8 cellular contexts compared by ENCODE assay signal in the genomic region with DNA sequence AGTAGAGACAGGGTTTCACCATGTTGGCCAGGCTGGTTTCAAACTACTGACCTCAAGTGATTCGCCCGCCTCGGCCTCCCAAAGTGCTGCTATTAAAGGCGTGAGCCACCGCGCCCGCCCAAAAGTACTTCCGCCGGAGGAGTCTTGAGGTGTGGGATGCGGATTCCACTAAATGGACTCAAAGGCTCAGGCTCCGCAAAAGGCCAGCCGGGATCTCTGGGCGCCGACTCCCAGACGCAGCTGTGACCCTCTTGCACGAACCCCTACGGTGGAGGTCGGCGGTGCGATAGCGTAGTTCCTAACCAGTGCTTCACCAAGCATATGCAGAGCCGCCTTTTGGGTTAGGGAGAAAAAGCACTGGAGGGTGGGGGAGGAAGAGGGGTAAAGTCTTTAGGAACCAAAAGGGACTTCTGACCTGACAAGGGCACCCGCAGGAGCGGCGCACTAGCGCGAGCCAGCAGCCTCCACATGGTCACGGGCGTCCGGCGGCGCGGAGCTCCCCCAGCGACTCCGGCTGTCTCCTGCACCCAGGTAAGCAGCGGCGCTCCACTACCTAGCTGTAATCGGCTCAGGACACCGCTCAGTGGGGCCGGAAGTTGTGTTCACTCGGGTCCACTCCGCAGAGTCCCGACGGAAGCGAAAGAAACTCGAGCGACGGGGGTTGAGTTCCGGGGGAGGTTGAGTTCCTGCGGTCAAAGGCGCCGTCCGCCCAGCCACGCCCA. TPM values are rescaled to one million over a fixed set of nuclear protein-coding genes. Genes with fewer than 3 reads are reported as not detected.
DNase-seq lines count a peak whose midpoint lies in the region; TF ChIP-seq lines count a peak whose summit lies in the region.

Gene MRPL16, minus strand, starts transcription at position 590 of the 722 bp plus-strand sequence. Its CDS starts 120 bp downstream, at position 470.

- H3K27me3 Mint-ChIP-seq in activated naive CD4-positive, alpha-beta T cell treated with anti-CD3 and anti-CD28 coated beads for 36 hours (ENCODE audit: low read depth), result no peaks in the 10 kb centered on the region

- peak within 1 kb of the TSS; percentile 82 for H3K27ac Mint-ChIP-seq in activated naive CD4-positive, alpha-beta T cell treated with anti-CD3 and anti-CD28 coated beads for 36 hours

- peak within 1 kb of the TSS; percentile 87 for H3K4me3 Mint-ChIP-seq in activated naive CD4-positive, alpha-beta T cell treated with anti-CD3 and anti-CD28 coated beads for 36 hours

- peak; percentile 93 for DNase-seq in GM06990 (ENCODE audit: extremely low read depth, insufficient read length)
- DNase-seq in HFF-Myc (ENCODE audit: extremely low read depth, low read depth), result peak; percentile 58
- peak; percentile 82 for DNase-seq in MV-4-11 (lab: John Stamatoyannopoulos, UW)
- peak; percentile 83 for DNase-seq in SK-MEL-5 (ENCODE audit: low read depth, low spot score)
- peak; percentile 92 for DNase-seq in activated naive CD4-positive, alpha-beta T cell treated with anti-CD3 and anti-CD28 coated beads for 36 hours
- DNase-seq in globus pallidus (ENCODE audit: low spot score), result peak; percentile 75
- peak; percentile 77 for DNase-seq in occipital lobe (lab: John Stamatoyannopoulos, UW)

- in situ Hi-C loops in SK-MEL-5 (cut with HindIII; ENCODE audit: low pct_unique_long_range_greater_than_20kb, low sequenced_read_pairs), result no loop called here

- H3K4me1 Mint-ChIP-seq in activated naive CD4-positive, alpha-beta T cell treated with anti-CD3 and anti-CD28 coated beads for 36 hours (ENCODE audit: low read depth), result peaks cover 18% of the 10 kb centered on the region

- no peaks in the 10 kb centered on the region for H3K27me3 ChIP-seq in GM06990 (replicated peaks; ENCODE audit: control insufficient read depth, insufficient read depth, low read length)

- TF ChIP-seq CTCF in GM06990 (IDR thresholded peaks at IDR 0.05; ENCODE audit: insufficient read depth, low read length, poor library complexity, severe bottlenecking), result peak; percentile 35
- no peak for TF ChIP-seq CTCF in HFF-Myc (IDR thresholded peaks at IDR 0.05; ENCODE audit: low read depth, low read length, missing control alignments)

- peak within 1 kb of the TSS; percentile 68 for H3K27ac ChIP-seq in temporal lobe (ENCODE audit: low read depth, low read length)

- peaks cover 2% of the 10 kb centered on the region for H3K36me3 ChIP-seq in GM06990 (ENCODE audit: control insufficient read depth, insufficient read depth, low read length)

- H3K9me3 Mint-ChIP-seq in activated naive CD4-positive, alpha-beta T cell treated with anti-CD3 and anti-CD28 coated beads for 36 hours, result no peaks in the 10 kb centered on the region

- intact Hi-C loops in activated naive CD4-positive, alpha-beta T cell treated with anti-CD3 and anti-CD28 coated beads for 36 hours (cut with micrococcal nuclease), result loop anchor here (1.0 to 10.0 kb wide), 7 partner anchors 34 to 1236 kb away; partner anchors contain the start of genes LPXN, OSBP, PATL1 and ZFP91

- H3K36me3 Mint-ChIP-seq in activated naive CD4-positive, alpha-beta T cell treated with anti-CD3 and anti-CD28 coated beads for 36 hours (ENCODE audit: low read depth), result peaks cover 9% of the 10 kb centered on the region

- CTCF ChIA-PET in activated naive CD4-positive, alpha-beta T cell treated with anti-CD3 and anti-CD28 coated beads for 36 hours (lab: Charles Lee), result interaction anchor here (0.8 to 2.0 kb wide), 5 partner anchors 9 to 141 kb away, joined by 3 to 13 read pairs (median 4); partner anchors contain the start of genes PATL1 and STX3

- H3K4me3 ChIP-seq in GM06990 (replicated peaks; ENCODE audit: low read depth, low read length), result peak within 1 kb of the TSS; percentile 73
- H3K4me3 ChIP-seq in HFF-Myc (replicated peaks; ENCODE audit: low read depth, low read length), result peak within 1 kb of the TSS; percentile 81

RNA-seq across cellular contexts. Expression of gene MRPL16, which starts in this region (rescaled TPM):
- total RNA-seq in SK-MEL-5 (2014; rRNA removed; shearing (Covaris generic)), result 59.8 and 61.8 TPM in 2 replicates
- polyA plus RNA-seq in SK-MEL-5 (2015; cell fraction: cytosol; rRNA removed), result 60.0 and 69.0 TPM in 2 replicates
- polyA plus RNA-seq in SK-MEL-5 (2015; cell fraction: nucleus; rRNA removed), result 30.5 and 38.6 TPM in 2 replicates
- total RNA-seq in activated naive CD4-positive, alpha-beta T cell treated with anti-CD3 and anti-CD28 coated beads for 36 hours, result 10 to 100 TPM; 59.5 to 63.2 TPM
- total RNA-seq in occipital lobe (29.6 TPM), temporal lobe (20.7 TPM)

Comparison
In these comparisons a context has a peak if more than half of its experiments do, and no peak if none do; other contexts are left out.
1. Peak in every context shown above with its lines: DNase-seq, H3K4me3 ChIP-seq and H3K27ac ChIP-seq.